ENCODE assay signal across 8 cellular contexts in genomic region chr1:159010398-159010797, GRCh38. TPM values are rescaled to one million over a fixed set of nuclear protein-coding genes. Genes with fewer than 3 reads are reported as not detected.
DNase-seq lines count a peak whose midpoint lies in the region; ATAC-seq and TF ChIP-seq lines count a peak whose summit lies in the region.

No MANE protein-coding gene starts in this region.

- H3K27ac Mint-ChIP-seq in effector memory CD8-positive, alpha-beta T cell = peak overlapping the region; percentile 91 to 93
- H3K27ac Mint-ChIP-seq in osteocyte (ENCODE audit: unreplicated experiment) = peak overlapping the region; percentile 95

- no peaks in the 10 kb centered on the region for H3K27me3 Mint-ChIP-seq in effector memory CD8-positive, alpha-beta T cell
- no peaks in the 10 kb centered on the region for H3K27me3 Mint-ChIP-seq in osteocyte (ENCODE audit: unreplicated experiment)

- CTCF ChIA-PET in PC-3 (lab: Charles Lee) = no interaction called here

- H3K27ac ChIP-seq in PC-3 (ENCODE audit: low read length) = no peak overlapping the region

- peak overlapping the region; percentile 24 for H3K4me3 ChIP-seq in PC-3 (ENCODE audit: low read length)

- H3K4me1 Mint-ChIP-seq in effector memory CD8-positive, alpha-beta T cell (ENCODE audit: low read depth in 2 of 2) = peaks cover 45 to 66% of the 10 kb centered on the region in 2 donors
- peaks cover 48% of the 10 kb centered on the region for H3K4me1 Mint-ChIP-seq in osteocyte (ENCODE audit: unreplicated experiment)

- H3F3A ChIP-seq in PC-3 (ENCODE audit: low read length, unreplicated experiment) = no peaks in the 10 kb centered on the region

- peak overlapping the region; percentile 54; the same call in 1 of the 2 replicates for H2AFZ ChIP-seq in PC-3 (ENCODE audit: low read length)

- intact Hi-C loops in PC-3 (cut with micrococcal nuclease) = loop anchor here (5.0 kb wide), 1 partner anchor 47 kb away; no protein-coding TSS in a partner anchor

- H3K9ac ChIP-seq in PC-3 (ENCODE audit: low read length) = peak overlapping the region; percentile 6

- POLR2A ChIA-PET in PC-3 (lab: Charles Lee; ENCODE audit: unreplicated experiment) = interaction anchor here (0.7 kb wide), 1 partner anchor 1281 kb away, joined by 4 read pairs; no protein-coding TSS in a partner anchor

- 0 out of 2 replicates have a peak, but pooled peaks cover 3% of the 10 kb centered on the region for H3K4me1 ChIP-seq in PC-3 (ENCODE audit: insufficient read depth, low read length)

- peaks cover 41% of the 10 kb centered on the region for H3K36me3 Mint-ChIP-seq in effector memory CD8-positive, alpha-beta T cell (ENCODE audit: insufficient read depth)
- peaks cover 19% of the 10 kb centered on the region for H3K36me3 Mint-ChIP-seq in osteocyte (ENCODE audit: unreplicated experiment)

- no peaks in the 10 kb centered on the region for H3K36me3 ChIP-seq in PC-3 (ENCODE audit: low read depth, low read length)

- H3K79me2 ChIP-seq in PC-3 (ENCODE audit: low read length) = no peaks in the 10 kb centered on the region

- H4K20me1 ChIP-seq in PC-3 (ENCODE audit: low read length) = no peaks in the 10 kb centered on the region

- no peak for TF ChIP-seq CTCF in PC-3 (conservative IDR thresholded peaks at IDR 0.05; ENCODE audit: low read depth, low read length)
- no peak for TF ChIP-seq CTCF in osteocyte (IDR thresholded peaks at IDR 0.05)

- no peaks in the 10 kb centered on the region for H3K9me3 ChIP-seq in PC-3 (ENCODE audit: low read length)

- no peaks in the 10 kb centered on the region for H3K9me2 ChIP-seq in PC-3 (replicated peaks; ENCODE audit: low read length)

- H3K4me3 Mint-ChIP-seq in effector memory CD8-positive, alpha-beta T cell = peak overlapping the region; percentile 91 to 92
- H3K4me3 Mint-ChIP-seq in osteocyte (ENCODE audit: unreplicated experiment) = peak overlapping the region; percentile 83

- peak; percentile 38 for DNase-seq in CD1c-positive myeloid dendritic cell (ENCODE audit: extremely low spot score)
- DNase-seq in PC-3 = no peak
- DNase-seq in effector memory CD8-positive, alpha-beta T cell = no peak
- DNase-seq in osteocyte (ENCODE audit: extremely low spot score, unreplicated experiment) = no peak
- DNase-seq in H4 (ENCODE audit: low spot score) = no peak
- DNase-seq in NCI-H1694 (lab: John Stamatoyannopoulos, UW) = no peak

- no peaks in the 10 kb centered on the region for H3K9me3 Mint-ChIP-seq in effector memory CD8-positive, alpha-beta T cell
- H3K9me3 Mint-ChIP-seq in osteocyte (ENCODE audit: unreplicated experiment) = no peaks in the 10 kb centered on the region

- no TSS peak for BruUV-seq in PC-3 (replicated peaks; lab: Mats Ljungman, UMichigan)

- H3K4me2 ChIP-seq in PC-3 (ENCODE audit: low read length) = peak overlapping the region; percentile 38

- H3K27me3 ChIP-seq in PC-3 (ENCODE audit: low read length) = peaks cover 5% of the 10 kb centered on the region

- peak; percentile 16 for ATAC-seq in PC-3
- no peak for ATAC-seq in effector memory CD8-positive, alpha-beta T cell (replicated peaks)
- no peak for ATAC-seq in HG03571 (IDR thresholded peaks at IDR 0.05; ENCODE audit: unreplicated experiment)
- ATAC-seq in esophagus mucosa = no peak

RNA-seq across cellular contexts. Expression of gene IFI16, which starts 0.7 kb away (rescaled TPM):
- 0.98 and 1.3 TPM in 2 replicates for total RNA-seq in PC-3 (2014; rRNA removed)
- 62.4 and 65.9 TPM in 2 replicates for total RNA-seq in osteocyte
- total RNA-seq in H4 (2014; rRNA removed; shearing (Covaris generic)) = 31.8 and 54.0 TPM in 2 replicates
- 100 TPM for total RNA-seq in esophagus mucosa

Comparison
In these comparisons a context has a peak if more than half of its experiments do, and no peak if none do; other contexts are left out.
1. RNA of gene IFI16, which starts 0.7 kb away (total RNA-seq): 100 TPM in esophagus mucosa (single experiment), 62.4 to 65.9 TPM in osteocyte and 31.8 to 54.0 TPM in H4; 0.98 to 1.3 TPM in PC-3; every median in the first group is over 10 times any median in the second.